In genomic region chr17:15029469-15029868, GRCh38 we compare ENCODE assay signal across 26 cellular contexts.
"Had no signal": no experiment of that assay in that cellular context is flagged by ENCODE, and none has a peak within 500 bp of the region (broad histone marks: within the 10 kb centered on the region; RNA-seq: fewer than 3 reads in every experiment).

No MANE protein-coding gene starts in this region.

- H3K36me3 Mint-ChIP-seq: activated CD4-positive, alpha-beta memory T cell treated with anti-CD3 and anti-CD28 coated beads for 36 hours; activated CD8-positive, alpha-beta memory T cell treated with anti-CD3 and anti-CD28 coated beads, Interleukin-2, amount 10 ng/mL, durations not matched to agents 7 days and 5 days; natural killer cell treated with Interleukin-12 subunit alpha and Interleukin-12 subunit beta and Interleukin-15 and Interleukin-18, amount 100 ng/mL, for 72 hours; type B pancreatic cell had no signal

- H3K27ac Mint-ChIP-seq: activated B cell treated with CpG ODN at 0.5 μM for 24 hours; activated CD4-positive, alpha-beta memory T cell treated with anti-CD3 and anti-CD28 coated beads for 36 hours; activated CD8-positive, alpha-beta memory T cell treated with anti-CD3 and anti-CD28 coated beads, Interleukin-2, amount 10 ng/mL, durations not matched to agents 7 days and 5 days; activated naive CD8-positive, alpha-beta T cell treated with anti-CD3 and anti-CD28 coated beads, Interleukin-2, amount 50 U/mL, for 24 hours; activated T-helper 1 cell treated with anti-CD3 and anti-CD28 coated beads, Interleukin-12 subunit alpha, Interleukin-12 subunit beta, Interleukin-2, Interleukin-4 antibody, amounts not matched to agents 30 ng/mL and 10 ng/mL and 1 ng/mL, durations not matched to agents 14 hours and 24 hours and 36 hours; dendritic cell treated with granulocyte-macrophage colony-stimulating factor and Interleukin-4, amounts not matched to agents 40 ng/mL and 50 ng/mL, for 4 days; natural killer cell treated with Interleukin-12 subunit alpha and Interleukin-12 subunit beta and Interleukin-15 and Interleukin-18, amount 100 ng/mL, for 72 hours; type B pancreatic cell had no signal

- H3K4me1 ChIP-seq: gastrocnemius medialis, left ventricle myocardium inferior, psoas muscle, right atrium auricular region, spleen, vagina had no signal

- H3K27ac ChIP-seq: gastrocnemius medialis, left ventricle myocardium inferior, neutrophil, ovary, psoas muscle, right atrium auricular region, spleen, thoracic aorta, vagina had no signal

- H3K9me3 ChIP-seq: gastrocnemius medialis, left ventricle myocardium inferior, neutrophil, ovary, psoas muscle, right atrium auricular region, spleen, thoracic aorta, vagina had no signal

- H3K4me1 Mint-ChIP-seq: activated B cell treated with CpG ODN at 0.5 μM for 24 hours; activated CD8-positive, alpha-beta memory T cell treated with anti-CD3 and anti-CD28 coated beads, Interleukin-2, amount 10 ng/mL, durations not matched to agents 7 days and 5 days; activated naive CD8-positive, alpha-beta T cell treated with anti-CD3 and anti-CD28 coated beads, Interleukin-2, amount 50 U/mL, for 24 hours had no signal

- H3K27me3 Mint-ChIP-seq: activated CD8-positive, alpha-beta memory T cell treated with anti-CD3 and anti-CD28 coated beads, Interleukin-2, amount 10 ng/mL, durations not matched to agents 7 days and 5 days; dendritic cell treated with granulocyte-macrophage colony-stimulating factor and Interleukin-4, amounts not matched to agents 40 ng/mL and 50 ng/mL, for 4 days had no signal

- ATAC-seq: activated CD8-positive, alpha-beta memory T cell treated with anti-CD3 and anti-CD28 coated beads, Interleukin-2, amount 10 ng/mL, durations not matched to agents 7 days and 5 days; activated naive CD8-positive, alpha-beta T cell treated with anti-CD3 and anti-CD28 coated beads, Interleukin-2, amount 50 U/mL, for 24 hours; gastrocnemius medialis; natural killer cell treated with Interleukin-12 subunit alpha and Interleukin-12 subunit beta and Interleukin-15 and Interleukin-18, amount 100 ng/mL, for 72 hours; psoas muscle had no signal

- H3K36me3 ChIP-seq: gastrocnemius medialis, left ventricle myocardium inferior, neutrophil, ovary, right atrium auricular region, spleen, thoracic aorta, vagina had no signal

- DNase-seq: activated B cell treated with CpG ODN at 0.5 μM for 24 hours; activated CD4-positive, alpha-beta memory T cell treated with anti-CD3 and anti-CD28 coated beads for 36 hours; activated CD4-positive, alpha-beta T cell treated with anti-CD3 and anti-CD28 coated beads for 4 hours; activated CD8-positive, alpha-beta memory T cell treated with anti-CD3 and anti-CD28 coated beads, Interleukin-2, amount 10 ng/mL, durations not matched to agents 7 days and 5 days; activated gamma-delta T cell; activated naive CD4-positive, alpha-beta T cell treated with anti-CD3 and anti-CD28 coated beads, Interleukin-2, amount 50 U/mL, for 16 hours; activated naive CD8-positive, alpha-beta T cell treated with anti-CD3 and anti-CD28 coated beads, Interleukin-2, amount 50 U/mL, for 24 hours; activated T-cell treated with anti-CD3 and anti-CD28 coated beads for 4 hours; cerebellar nuclear complex; effector CD4-positive, alpha-beta T cell; gastrocnemius medialis; hippocampal formation; left ventricle myocardium inferior; ovary; psoas muscle; spleen; stimulated activated CD4-positive, alpha-beta T cell treated with anti-CD3 and anti-CD28 coated beads, Interleukin-4, amount 100 ng/mL, for 24 hours; stimulated activated naive CD4-positive, alpha-beta T cell treated with Interleukin-2 at 50 U/mL for 16 hours had no signal

- H3K27me3 ChIP-seq: gastrocnemius medialis, neutrophil, ovary, right atrium auricular region, vagina had no signal

- H3K4me3 Mint-ChIP-seq: activated B cell treated with CpG ODN at 0.5 μM for 24 hours; activated CD4-positive, alpha-beta memory T cell treated with anti-CD3 and anti-CD28 coated beads for 36 hours; activated CD8-positive, alpha-beta memory T cell treated with anti-CD3 and anti-CD28 coated beads, Interleukin-2, amount 10 ng/mL, durations not matched to agents 7 days and 5 days; activated naive CD8-positive, alpha-beta T cell treated with anti-CD3 and anti-CD28 coated beads, Interleukin-2, amount 50 U/mL, for 24 hours; activated T-helper 1 cell treated with anti-CD3 and anti-CD28 coated beads, Interleukin-12 subunit alpha, Interleukin-12 subunit beta, Interleukin-2, Interleukin-4 antibody, amounts not matched to agents 30 ng/mL and 10 ng/mL and 1 ng/mL, durations not matched to agents 14 hours and 24 hours and 36 hours; dendritic cell treated with granulocyte-macrophage colony-stimulating factor and Interleukin-4, amounts not matched to agents 40 ng/mL and 50 ng/mL, for 4 days; natural killer cell treated with Interleukin-12 subunit alpha and Interleukin-12 subunit beta and Interleukin-15 and Interleukin-18, amount 100 ng/mL, for 72 hours; type B pancreatic cell had no signal

- H3K4me3 ChIP-seq: gastrocnemius medialis, left ventricle myocardium inferior, ovary, psoas muscle, right atrium auricular region, spleen, thoracic aorta, vagina had no signal

- H3K9me3 Mint-ChIP-seq: activated B cell treated with CpG ODN at 0.5 μM for 24 hours; activated CD4-positive, alpha-beta memory T cell treated with anti-CD3 and anti-CD28 coated beads for 36 hours; activated naive CD8-positive, alpha-beta T cell treated with anti-CD3 and anti-CD28 coated beads, Interleukin-2, amount 50 U/mL, for 24 hours; natural killer cell treated with Interleukin-12 subunit alpha and Interleukin-12 subunit beta and Interleukin-15 and Interleukin-18, amount 100 ng/mL, for 72 hours; type B pancreatic cell had no signal
